8 cellular contexts compared by ENCODE assay signal in the genomic region with DNA sequence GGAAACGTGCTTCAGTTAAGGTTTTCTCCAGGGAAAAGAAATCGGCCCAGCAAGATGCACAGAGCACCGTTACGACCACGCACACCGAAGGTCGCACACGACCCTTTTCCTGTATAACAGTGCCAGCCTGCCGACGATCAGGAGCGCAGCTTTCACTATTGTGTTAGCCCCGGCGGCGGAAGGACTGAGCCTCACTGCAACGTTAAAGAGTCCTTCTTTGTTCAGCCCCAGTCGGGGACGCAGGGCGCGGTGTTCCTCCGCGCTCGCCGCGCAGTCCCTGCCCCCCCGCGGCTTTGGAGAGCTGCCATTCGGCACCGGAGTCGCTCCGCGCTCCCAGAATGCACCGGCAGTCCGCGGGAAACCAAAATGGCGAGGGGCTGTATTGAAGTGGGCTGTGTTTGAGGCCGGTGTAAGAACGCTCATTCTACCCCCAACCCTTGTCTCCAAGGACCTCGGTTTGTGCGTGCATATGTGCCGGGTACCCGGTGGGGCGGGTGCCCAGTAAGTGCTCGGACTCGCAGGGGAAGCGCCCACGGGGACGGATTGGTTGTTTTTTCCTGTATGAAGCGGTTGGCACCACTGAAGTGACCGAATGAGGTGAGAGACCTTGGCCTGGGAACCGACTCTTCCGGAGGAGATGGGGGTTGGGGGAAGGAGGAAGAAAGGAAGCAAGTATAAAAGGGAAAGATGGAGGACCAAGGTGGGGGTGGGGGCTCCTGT.
DNase-seq lines count a peak whose midpoint lies in the region; ATAC-seq and TF ChIP-seq lines count a peak whose summit lies in the region.

Gene MTF2 (plus strand): TSS at position 349 of the 720 bp plus-strand sequence. CDS start 244 bp downstream, at position 593.

- TF ChIP-seq CTCF in GM10248 (IDR thresholded peaks at IDR 0.05; ENCODE audit: control extremely low read depth, extremely low read depth, low read depth, missing control alignments), result no peak

- CTCF ChIA-PET in GM10248 (lab: Yijun Ruan, JAX), result interaction anchor here (0.7 to 4.2 kb wide), 18 partner anchors 8 to 551 kb away, joined by 3 to 33 read pairs (median 4); no protein-coding TSS in a partner anchor

- DNase-seq in GM10248 (ENCODE audit: extremely low spot score) (peak; percentile 91), NCI-H1092 treated with DMSO at 0.1 percent for 48 hours (lab: John Stamatoyannopoulos, UW) (peak; percentile 96), globus pallidus (ENCODE audit: low spot score) (peak; percentile 92), nucleus accumbens (lab: John Stamatoyannopoulos, UW) (peak; percentile 30 to 96 (median 90)), superior temporal gyrus (ENCODE audit: extremely low spot score) (peak; percentile 96)
- peak; percentile 96 for DNase-seq in activated naive CD4-positive, alpha-beta T cell treated with anti-CD3 and anti-CD28 coated beads, Interleukin-2, amount 50 U/mL, for 16 hours

- POLR2A ChIA-PET in GM10248 (lab: Yijun Ruan, JAX), result interaction anchor here (0.7 to 1.0 kb wide), 2 partner anchors 16 to 32 kb away, joined by 3 read pairs; no protein-coding TSS in a partner anchor

- ATAC-seq in HG02610 (IDR thresholded peaks at IDR 0.05; ENCODE audit: unreplicated experiment), result peak; percentile 71
- ATAC-seq in SK-N-SH treated with all-trans-retinoic acid at 6 μM for 48 hours, result peak; percentile 83

TF ChIP-seq in SK-N-SH treated with all-trans-retinoic acid at 6 μM for 48 hours, 23 proteins besides CTCF, POLR2A, EP300 and RAD21:
- TF ChIP-seq OSR1 (CRISPR knock-in tag; IDR thresholded peaks at IDR 0.05) (no peak), ZFP3 (CRISPR knock-in tag; IDR thresholded peaks at IDR 0.05) (peak; percentile 66), RARB (CRISPR knock-in tag; IDR thresholded peaks at IDR 0.05) (0 out of 2 replicates have a peak, but pooled peaks have one; percentile 60), TOX (CRISPR knock-in tag; IDR thresholded peaks at IDR 0.05; ENCODE audit: borderline replicate concordance) (no peak), TCF4 (CRISPR knock-in tag; IDR thresholded peaks at IDR 0.05; ENCODE audit: borderline replicate concordance) (peak; percentile 49; the same call in 1 of the 2 replicates), ZC3H10 (CRISPR knock-in tag; IDR thresholded peaks at IDR 0.05) (0 out of 2 replicates have a peak, but pooled peaks have one; percentile 13), CSDC2 (CRISPR knock-in tag; IDR thresholded peaks at IDR 0.05) (no peak), POU6F1 (CRISPR knock-in tag; IDR thresholded peaks at IDR 0.05; ENCODE audit: borderline replicate concordance, low read depth) (peak; percentile 97), ZNF8 (CRISPR knock-in tag; IDR thresholded peaks at IDR 0.05) (peak; percentile 40; the same call in 1 of the 2 replicates), CSRNP3 (CRISPR knock-in tag; IDR thresholded peaks at IDR 0.05) (0 out of 2 replicates have a peak, but pooled peaks have one; percentile 58)
- TF ChIP-seq, protein P1, sequence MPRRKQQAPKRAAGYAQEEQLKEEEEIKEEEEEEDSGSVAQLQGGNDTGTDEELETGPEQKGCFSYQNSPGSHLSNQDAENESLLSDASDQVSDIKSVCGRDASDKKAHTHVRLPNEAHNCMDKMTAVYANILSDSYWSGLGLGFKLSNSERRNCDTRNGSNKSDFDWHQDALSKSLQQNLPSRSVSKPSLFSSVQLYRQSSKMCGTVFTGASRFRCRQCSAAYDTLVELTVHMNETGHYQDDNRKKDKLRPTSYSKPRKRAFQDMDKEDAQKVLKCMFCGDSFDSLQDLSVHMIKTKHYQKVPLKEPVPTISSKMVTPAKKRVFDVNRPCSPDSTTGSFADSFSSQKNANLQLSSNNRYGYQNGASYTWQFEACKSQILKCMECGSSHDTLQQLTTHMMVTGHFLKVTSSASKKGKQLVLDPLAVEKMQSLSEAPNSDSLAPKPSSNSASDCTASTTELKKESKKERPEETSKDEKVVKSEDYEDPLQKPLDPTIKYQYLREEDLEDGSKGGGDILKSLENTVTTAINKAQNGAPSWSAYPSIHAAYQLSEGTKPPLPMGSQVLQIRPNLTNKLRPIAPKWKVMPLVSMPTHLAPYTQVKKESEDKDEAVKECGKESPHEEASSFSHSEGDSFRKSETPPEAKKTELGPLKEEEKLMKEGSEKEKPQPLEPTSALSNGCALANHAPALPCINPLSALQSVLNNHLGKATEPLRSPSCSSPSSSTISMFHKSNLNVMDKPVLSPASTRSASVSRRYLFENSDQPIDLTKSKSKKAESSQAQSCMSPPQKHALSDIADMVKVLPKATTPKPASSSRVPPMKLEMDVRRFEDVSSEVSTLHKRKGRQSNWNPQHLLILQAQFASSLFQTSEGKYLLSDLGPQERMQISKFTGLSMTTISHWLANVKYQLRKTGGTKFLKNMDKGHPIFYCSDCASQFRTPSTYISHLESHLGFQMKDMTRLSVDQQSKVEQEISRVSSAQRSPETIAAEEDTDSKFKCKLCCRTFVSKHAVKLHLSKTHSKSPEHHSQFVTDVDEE (CRISPR knock-in tag; IDR thresholded peaks at IDR 0.05), result peak; percentile 56; the same call in 1 of the 2 replicates
- TF ChIP-seq, protein P2, sequence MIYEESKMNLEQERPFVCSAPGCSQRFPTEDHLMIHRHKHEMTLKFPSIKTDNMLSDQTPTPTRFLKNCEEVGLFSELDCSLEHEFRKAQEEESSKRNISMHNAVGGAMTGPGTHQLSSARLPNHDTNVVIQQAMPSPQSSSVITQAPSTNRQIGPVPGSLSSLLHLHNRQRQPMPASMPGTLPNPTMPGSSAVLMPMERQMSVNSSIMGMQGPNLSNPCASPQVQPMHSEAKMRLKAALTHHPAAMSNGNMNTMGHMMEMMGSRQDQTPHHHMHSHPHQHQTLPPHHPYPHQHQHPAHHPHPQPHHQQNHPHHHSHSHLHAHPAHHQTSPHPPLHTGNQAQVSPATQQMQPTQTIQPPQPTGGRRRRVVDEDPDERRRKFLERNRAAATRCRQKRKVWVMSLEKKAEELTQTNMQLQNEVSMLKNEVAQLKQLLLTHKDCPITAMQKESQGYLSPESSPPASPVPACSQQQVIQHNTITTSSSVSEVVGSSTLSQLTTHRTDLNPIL (CRISPR knock-in tag; IDR thresholded peaks at IDR 0.05; ENCODE audit: low read depth), result 0 out of 2 replicates have a peak, but pooled peaks have one; percentile 11
- TF ChIP-seq, protein P3, sequence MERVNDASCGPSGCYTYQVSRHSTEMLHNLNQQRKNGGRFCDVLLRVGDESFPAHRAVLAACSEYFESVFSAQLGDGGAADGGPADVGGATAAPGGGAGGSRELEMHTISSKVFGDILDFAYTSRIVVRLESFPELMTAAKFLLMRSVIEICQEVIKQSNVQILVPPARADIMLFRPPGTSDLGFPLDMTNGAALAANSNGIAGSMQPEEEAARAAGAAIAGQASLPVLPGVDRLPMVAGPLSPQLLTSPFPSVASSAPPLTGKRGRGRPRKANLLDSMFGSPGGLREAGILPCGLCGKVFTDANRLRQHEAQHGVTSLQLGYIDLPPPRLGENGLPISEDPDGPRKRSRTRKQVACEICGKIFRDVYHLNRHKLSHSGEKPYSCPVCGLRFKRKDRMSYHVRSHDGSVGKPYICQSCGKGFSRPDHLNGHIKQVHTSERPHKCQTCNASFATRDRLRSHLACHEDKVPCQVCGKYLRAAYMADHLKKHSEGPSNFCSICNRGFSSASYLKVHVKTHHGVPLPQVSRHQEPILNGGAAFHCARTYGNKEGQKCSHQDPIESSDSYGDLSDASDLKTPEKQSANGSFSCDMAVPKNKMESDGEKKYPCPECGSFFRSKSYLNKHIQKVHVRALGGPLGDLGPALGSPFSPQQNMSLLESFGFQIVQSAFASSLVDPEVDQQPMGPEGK (CRISPR knock-in tag; IDR thresholded peaks at IDR 0.05; ENCODE audit: borderline replicate concordance), result peak; percentile 96

Comparison
In these comparisons a context has a peak if more than half of its experiments do, and no peak if none do; other contexts are left out.
1. Peak in every context shown above with its lines: DNase-seq and ATAC-seq.